2 cellular contexts compared by ENCODE assay signal in the genomic region with DNA sequence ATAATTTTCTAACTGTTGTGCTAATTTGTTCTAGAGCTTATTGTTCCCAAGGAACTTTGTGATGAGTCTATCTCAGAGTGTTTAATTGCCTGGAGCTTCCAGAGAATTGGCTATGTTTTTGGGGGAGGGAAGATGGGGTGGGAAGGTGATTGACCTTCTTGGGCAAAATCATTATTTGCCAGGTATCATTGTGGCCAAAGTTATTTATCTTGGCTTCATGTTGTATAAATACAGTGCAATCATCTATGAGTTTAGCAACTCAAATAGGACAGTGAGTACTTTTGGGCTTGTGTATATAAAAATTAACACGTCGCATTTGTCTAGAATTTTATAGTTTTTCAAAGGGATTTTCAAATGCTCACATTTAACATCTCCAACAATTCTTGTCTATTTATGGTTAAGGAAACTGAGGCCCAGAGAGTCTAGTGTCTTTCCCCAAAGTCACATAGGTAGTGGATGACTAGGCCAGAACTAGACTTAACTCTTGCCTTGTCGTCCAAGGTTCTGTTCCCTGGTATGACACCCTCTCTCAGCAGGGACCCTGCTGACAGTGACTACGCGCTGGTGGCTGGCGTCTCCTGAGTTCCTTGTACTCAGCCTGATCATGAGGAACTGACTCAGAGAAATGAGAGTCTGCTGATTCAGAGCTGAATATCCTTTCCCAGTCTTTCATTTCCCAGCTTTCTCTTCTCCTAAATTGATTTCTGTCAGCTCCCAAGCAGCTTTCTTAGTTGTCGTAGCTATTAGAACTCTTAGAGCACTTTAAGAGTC.
TF ChIP-seq lines count a peak whose summit lies in the region.

No MANE protein-coding gene starts in this region.

TF ChIP-seq in IMR-90, 13 proteins besides CTCF, POLR2A, EP300 and RAD21:
- TF ChIP-seq SMC3 (IDR thresholded peaks at IDR 0.05; ENCODE audit: low read depth, low read length) = no peak
- TF ChIP-seq MAFK (IDR thresholded peaks at IDR 0.05; ENCODE audit: low read depth, low read length) = peak; percentile 25; the same call in 1 of the 2 replicates

TF ChIP-seq in SK-N-SH treated with all-trans-retinoic acid at 6 μM for 48 hours, 23 proteins besides CTCF, POLR2A, EP300 and RAD21 (continued from another document):
- TF ChIP-seq ZNF565 (CRISPR knock-in tag; conservative IDR thresholded peaks at IDR 0.05; ENCODE audit: low read depth) (no peak), POU6F1 (CRISPR knock-in tag; IDR thresholded peaks at IDR 0.05; ENCODE audit: borderline replicate concordance, low read depth) (no peak), ISL1 (CRISPR knock-in tag; IDR thresholded peaks at IDR 0.05) (no peak), BACH2 (CRISPR knock-in tag; IDR thresholded peaks at IDR 0.05; ENCODE audit: borderline replicate concordance) (no peak), PPARA (CRISPR knock-in tag; IDR thresholded peaks at IDR 0.05; ENCODE audit: borderline replicate concordance) (no peak), ZFP3 (CRISPR knock-in tag; IDR thresholded peaks at IDR 0.05) (no peak), ARNTL (CRISPR knock-in tag; IDR thresholded peaks at IDR 0.05; ENCODE audit: borderline replicate concordance, low read depth) (no peak), SNAI2 (CRISPR knock-in tag; IDR thresholded peaks at IDR 0.05) (no peak), OSR1 (CRISPR knock-in tag; IDR thresholded peaks at IDR 0.05) (no peak)
- TF ChIP-seq, protein P1, sequence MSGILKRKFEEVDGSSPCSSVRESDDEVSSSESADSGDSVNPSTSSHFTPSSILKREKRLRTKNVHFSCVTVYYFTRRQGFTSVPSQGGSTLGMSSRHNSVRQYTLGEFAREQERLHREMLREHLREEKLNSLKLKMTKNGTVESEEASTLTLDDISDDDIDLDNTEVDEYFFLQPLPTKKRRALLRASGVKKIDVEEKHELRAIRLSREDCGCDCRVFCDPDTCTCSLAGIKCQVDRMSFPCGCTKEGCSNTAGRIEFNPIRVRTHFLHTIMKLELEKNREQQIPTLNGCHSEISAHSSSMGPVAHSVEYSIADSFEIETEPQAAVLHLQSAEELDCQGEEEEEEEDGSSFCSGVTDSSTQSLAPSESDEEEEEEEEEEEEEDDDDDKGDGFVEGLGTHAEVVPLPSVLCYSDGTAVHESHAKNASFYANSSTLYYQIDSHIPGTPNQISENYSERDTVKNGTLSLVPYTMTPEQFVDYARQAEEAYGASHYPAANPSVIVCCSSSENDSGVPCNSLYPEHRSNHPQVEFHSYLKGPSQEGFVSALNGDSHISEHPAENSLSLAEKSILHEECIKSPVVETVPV (CRISPR knock-in tag; IDR thresholded peaks at IDR 0.05) = no peak
TF ChIP-seq in SK-N-SH treated with all-trans-retinoic acid at 6 μM for 48 hours: peak in this region for 0.
